Comparison of ENCODE assay signal across 1 cellular context in the genomic region with DNA sequence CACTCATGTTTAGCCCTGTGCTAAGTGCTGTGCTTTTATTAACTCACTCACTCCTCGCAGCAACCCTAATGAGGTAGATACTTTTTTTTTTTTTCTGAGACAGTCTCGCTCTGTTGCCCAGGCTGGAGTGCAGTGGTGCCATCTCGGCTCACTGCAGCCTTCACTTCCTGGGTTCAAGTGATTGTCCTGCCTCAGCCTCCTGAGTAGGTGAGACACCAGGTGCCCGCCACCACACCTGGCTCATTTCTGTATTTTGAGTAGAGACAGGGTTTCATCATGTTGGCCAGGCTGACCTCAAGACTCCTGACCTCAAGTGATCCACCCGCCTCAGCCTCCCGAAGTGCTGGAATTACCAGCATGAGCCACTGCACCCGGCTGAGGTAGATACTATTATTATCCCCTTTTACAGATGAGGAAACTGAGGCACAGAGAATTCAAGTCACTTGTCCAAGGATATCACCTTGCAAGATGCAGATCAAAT.
TF ChIP-seq lines count a peak whose summit lies in the region.

No MANE protein-coding gene starts in this region.

TF ChIP-seq in neural cell, 6 proteins besides CTCF, POLR2A, EP300 and RAD21 (continued from another document):
- no peak for TF ChIP-seq REST (IDR thresholded peaks at IDR 0.05; ENCODE audit: borderline replicate concordance)
- no peak for TF ChIP-seq EZH2 (IDR thresholded peaks at IDR 0.05; ENCODE audit: borderline replicate concordance, insufficient read depth, low read length, poor library complexity, severe bottlenecking)
- no peak for TF ChIP-seq TAF1 (IDR thresholded peaks at IDR 0.05; ENCODE audit: low read depth)
